Comparison of ENCODE assay signal across 19 cellular contexts in the genomic region with DNA sequence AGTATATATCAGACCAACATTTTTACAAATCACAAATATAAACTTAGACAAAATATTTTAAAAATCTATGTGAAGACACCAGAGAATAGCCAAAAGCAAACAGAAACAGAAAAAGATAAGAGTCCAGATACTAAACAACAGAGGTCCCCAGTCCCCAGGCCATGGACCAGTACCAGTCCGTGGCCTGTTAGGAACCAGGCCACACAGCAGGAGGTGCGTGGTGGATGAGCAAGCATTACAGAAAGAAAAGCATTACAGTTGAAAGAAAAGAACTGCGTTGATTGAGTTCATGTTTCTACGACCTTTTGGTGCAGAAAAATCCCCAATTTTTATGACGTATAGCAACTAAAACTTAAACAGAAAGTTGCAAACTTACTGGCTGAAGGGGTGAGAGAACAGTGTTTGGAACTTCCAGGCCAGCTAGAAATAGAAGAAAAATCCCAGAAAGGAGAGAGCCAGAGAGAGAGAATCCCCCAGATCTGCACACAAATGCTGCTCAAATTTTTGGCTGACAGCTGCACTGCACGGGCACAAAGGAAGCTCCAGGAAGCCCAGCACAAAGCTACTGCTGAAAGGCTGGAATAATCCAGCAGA.
"Had no signal": no experiment of that assay in that cellular context is flagged by ENCODE, and none has a peak within 500 bp of the region (broad histone marks: within the 10 kb centered on the region; RNA-seq: fewer than 3 reads in every experiment).

No MANE protein-coding gene starts in this region.

- H3K27ac Mint-ChIP-seq: activated naive CD8-positive, alpha-beta T cell treated with anti-CD3 and anti-CD28 coated beads for 36 hours; natural killer cell; T-helper 1 cell treated with Interleukin-12 subunit alpha and Interleukin-12 subunit beta and Interleukin-4 antibody, amounts not matched to agents 30 μg/mL and 1 μg/mL, for 36 hours had no signal

- H3K27me3 Mint-ChIP-seq: activated naive CD8-positive, alpha-beta T cell treated with anti-CD3 and anti-CD28 coated beads for 36 hours had no signal

- H3K9me3 Mint-ChIP-seq: activated naive CD8-positive, alpha-beta T cell treated with anti-CD3 and anti-CD28 coated beads for 36 hours; activated T-cell treated with anti-CD3 and anti-CD28 coated beads, Interleukin-2, amount 50 U/mL, for 4 hours; immature natural killer cell; natural killer cell; T-helper 1 cell treated with Interleukin-12 subunit alpha and Interleukin-12 subunit beta and Interleukin-4 antibody, amounts not matched to agents 30 μg/mL and 1 μg/mL, for 36 hours had no signal

- H3K4me1 ChIP-seq: psoas muscle had no signal

- H3K4me3 ChIP-seq: esophagus squamous epithelium, psoas muscle, stomach, thoracic aorta had no signal

- H3K4me1 Mint-ChIP-seq: activated naive CD8-positive, alpha-beta T cell treated with anti-CD3 and anti-CD28 coated beads for 36 hours; immature natural killer cell; natural killer cell had no signal

- DNase-seq: activated CD4-positive, alpha-beta T cell treated with anti-CD3 and anti-CD28 coated beads, Interleukin-2, amount 50 U/mL, for 1 hour; activated CD4-positive, CD25-positive, alpha-beta regulatory T cell; activated gamma-delta T cell treated with Interleukin-2 at 50 U/mL for 16 hours; activated naive CD8-positive, alpha-beta T cell treated with anti-CD3 and anti-CD28 coated beads for 36 hours; activated T-cell treated with anti-CD3 and anti-CD28 coated beads, Interleukin-2, amount 50 U/mL, for 4 hours; esophagus squamous epithelium; foreskin fibroblast; glutamatergic neuron; immature natural killer cell; left colon; mammary epithelial cell; natural killer cell; occipital lobe; psoas muscle; stimulated activated CD4-positive, alpha-beta T cell treated with anti-CD3 and anti-CD28 coated beads, Interleukin-4, amount 100 ng/mL, for 1 hour; stimulated activated CD8-positive, alpha-beta memory T cell treated with anti-CD3 and anti-CD28 coated beads, Interleukin-4, amount 100 ng/mL, for 48 hours; stomach had no signal

- H3K36me3 Mint-ChIP-seq: activated naive CD8-positive, alpha-beta T cell treated with anti-CD3 and anti-CD28 coated beads for 36 hours; immature natural killer cell; natural killer cell had no signal

- H3K9me3 ChIP-seq: esophagus squamous epithelium, psoas muscle, stomach, thoracic aorta had no signal

- ATAC-seq: activated T-cell treated with anti-CD3 and anti-CD28 coated beads, Interleukin-2, amount 50 U/mL, for 4 hours; left colon; natural killer cell; psoas muscle had no signal

- H3K36me3 ChIP-seq: esophagus squamous epithelium, stomach, thoracic aorta had no signal

- H3K4me3 Mint-ChIP-seq: activated naive CD8-positive, alpha-beta T cell treated with anti-CD3 and anti-CD28 coated beads for 36 hours; activated T-cell treated with anti-CD3 and anti-CD28 coated beads, Interleukin-2, amount 50 U/mL, for 4 hours; immature natural killer cell; natural killer cell; T-helper 1 cell treated with Interleukin-12 subunit alpha and Interleukin-12 subunit beta and Interleukin-4 antibody, amounts not matched to agents 30 μg/mL and 1 μg/mL, for 36 hours had no signal

- H3K27ac ChIP-seq: esophagus squamous epithelium, psoas muscle, stomach, thoracic aorta had no signal
